In genomic region chr11:44727373-44728084, GRCh38 we compare ENCODE assay signal across 8 cellular contexts.
DNase-seq lines count a peak whose midpoint lies in the region; ATAC-seq and TF ChIP-seq lines count a peak whose summit lies in the region.

No MANE protein-coding gene starts in this region.

- H3K27ac ChIP-seq in HUES48 (ENCODE audit: low read depth, low read length) (peak overlapping the region; percentile 25), RWPE1 (no peak overlapping the region), substantia nigra (ENCODE audit: low read depth, low read length, poor library complexity, severe bottlenecking) (no peak overlapping the region)

- peaks cover 76% of the 10 kb centered on the region for H3K27me3 ChIP-seq in HUES48 (ENCODE audit: control insufficient read depth, insufficient read depth, low read length)

- H3K9me3 ChIP-seq in HUES48 (ENCODE audit: control insufficient read depth, insufficient read depth, low read length), result no peaks in the 10 kb centered on the region

- peak; percentile 47 for ATAC-seq in GM18907 (IDR thresholded peaks at IDR 0.05; ENCODE audit: unreplicated experiment)

- POLR2A ChIA-PET in RWPE1 (lab: Yijun Ruan, JAX; ENCODE audit: low non-redundant PET), result no interaction called here

- H3K9ac ChIP-seq in HUES48 (ENCODE audit: low read depth, low read length), result no peak overlapping the region

- peaks cover 47% of the 10 kb centered on the region for H3K4me1 ChIP-seq in HUES48 (ENCODE audit: control insufficient read depth, insufficient read depth, low read length)

- H3K4me3 ChIP-seq in AG10803 (ENCODE audit: low read length), result peak overlapping the region; percentile 61
- peak overlapping the region; percentile 72 for H3K4me3 ChIP-seq in HUES48 (ENCODE audit: low read depth, low read length)

- no peaks in the 10 kb centered on the region for H3K36me3 ChIP-seq in HUES48 (ENCODE audit: control insufficient read depth, insufficient read depth, low read length)

- peak; percentile 70 for DNase-seq in AG10803 (ENCODE audit: low read depth)
- DNase-seq in RWPE1 (ENCODE audit: low spot score), result peak; percentile 85
- peak; percentile 31 to 72 (median 58) for DNase-seq in activated naive CD4-positive, alpha-beta T cell (lab: John Stamatoyannopoulos, UW)
- peak; percentile 87 for DNase-seq in germinal center (ENCODE audit: low spot score)
- peak in 48 of 56 donors; percentile 4 to 82 (median 52) for DNase-seq in nucleus accumbens (lab: John Stamatoyannopoulos, UW)
- DNase-seq in substantia nigra (lab: John Stamatoyannopoulos, UW), result peak in 45 of 49 donors; percentile 4 to 88 (median 55)

- CTCF ChIA-PET in RWPE1 (lab: Yijun Ruan, JAX), result interaction anchor here (0.6 to 1.0 kb wide), 2 partner anchors 184 to 1004 kb away, joined by 3 to 4 read pairs; no protein-coding TSS in a partner anchor

- TF ChIP-seq CTCF in AG10803 (conservative IDR thresholded peaks at IDR 0.05; ENCODE audit: low read length), result peak; percentile 76
- TF ChIP-seq CTCF in RWPE1 (conservative IDR thresholded peaks at IDR 0.05; ENCODE audit: low read depth), result peak; percentile 90
